Comparison of ENCODE assay signal across 18 cellular contexts in the genomic region with DNA sequence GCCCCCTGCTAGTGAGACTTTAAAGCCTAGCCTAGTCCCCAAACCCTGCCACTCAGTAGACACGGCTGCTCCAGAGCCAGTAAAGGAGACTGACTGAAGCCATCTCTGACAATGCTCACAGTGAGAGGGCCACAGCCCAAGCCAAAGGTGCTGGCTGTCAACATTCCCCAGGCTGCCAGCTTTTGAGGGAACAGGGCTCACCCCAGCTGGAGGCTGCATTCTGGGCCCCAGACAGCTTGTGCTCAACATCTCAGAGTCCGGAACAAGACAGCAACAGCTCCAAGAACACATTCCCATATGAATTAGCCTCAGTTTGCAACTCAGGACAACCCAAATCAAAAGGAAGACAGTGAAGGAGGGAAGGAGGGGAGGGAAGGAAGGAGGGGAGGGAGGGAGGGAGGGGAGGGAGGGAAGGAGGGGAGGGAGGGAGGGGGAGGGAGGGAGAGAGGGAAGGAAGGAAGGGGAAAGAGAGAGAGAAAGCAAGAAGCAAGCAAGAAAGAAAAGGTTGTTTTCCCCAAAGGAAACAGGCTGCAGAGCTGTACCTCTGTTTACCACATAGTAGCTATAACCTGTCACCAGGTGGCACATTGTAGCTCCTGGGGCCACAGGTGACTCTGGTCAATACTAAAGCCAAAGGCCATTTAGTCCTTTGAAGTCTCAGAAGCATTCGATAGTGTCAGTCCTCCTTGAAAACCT. TPM values are rescaled to one million over a fixed set of nuclear protein-coding genes. Genes with fewer than 3 reads are reported as not detected.
A peak's percentile ranks its signal among the peaks of the same experiment; 100 is the strongest.
DNase-seq lines count a peak whose midpoint lies in the region; ATAC-seq and TF ChIP-seq lines count a peak whose summit lies in the region.
"Had no signal": no experiment of that assay in that cellular context is flagged by ENCODE, and none has a peak within 500 bp of the region (broad histone marks: within the 10 kb centered on the region; RNA-seq: fewer than 3 reads in every experiment).

No MANE protein-coding gene starts in this region.

- H3K9me3 ChIP-seq in SK-N-MC (ENCODE audit: low read depth, low read length) (no peaks in the 10 kb centered on the region), endodermal cell (ENCODE audit: control insufficient read depth, low read length) (no peaks in the 10 kb centered on the region), gastrocnemius medialis (no peaks in the 10 kb centered on the region), Peyer's patch (no peaks in the 10 kb centered on the region), BE2C (no peaks in the 10 kb centered on the region)
- H3K9me3 ChIP-seq: mucosa of descending colon, psoas muscle had no signal

- peaks cover 9% of the 10 kb centered on the region for H3K4me1 Mint-ChIP-seq in endodermal cell

- no peak for TF ChIP-seq POLR2A in gastrocnemius medialis (IDR thresholded peaks at IDR 0.05)
- no peak for TF ChIP-seq POLR2A in Peyer's patch (IDR thresholded peaks at IDR 0.05)

- in situ Hi-C loops in gastrocnemius medialis (cut with MboI; ENCODE audit: low sequenced_read_pairs in 4 of 4) = loop anchor here in 3 of 4 donors (5.0 to 25.0 kb wide), 2 partner anchors 172 to 402 kb away; a partner anchor contains a TSS

- H3K36me3 ChIP-seq in SK-N-MC (ENCODE audit: insufficient read depth, low read length) = peaks cover 8% of the 10 kb centered on the region
- no peaks in the 10 kb centered on the region for H3K36me3 ChIP-seq in endodermal cell (ENCODE audit: control insufficient read depth, insufficient read depth, low read length)
- no peaks in the 10 kb centered on the region for H3K36me3 ChIP-seq in gastrocnemius medialis
- H3K36me3 ChIP-seq in Peyer's patch = no peaks in the 10 kb centered on the region
- no peaks in the 10 kb centered on the region for H3K36me3 ChIP-seq in BE2C
- H3K36me3 ChIP-seq: neural progenitor cell had no signal

- DNase-seq in SK-N-MC (ENCODE audit: low read depth, low spot score) (no peak), endodermal cell (no peak), gastrocnemius medialis (no peak), Peyer's patch (no peak), BE2C (no peak)
- DNase-seq: activated T-cell treated with anti-CD3 and anti-CD28 coated beads, Interleukin-2, amount 50 U/mL, for 48 hours; AML-193; central memory CD4-positive, alpha-beta T cell; DMS79; effector memory CD4-positive, alpha-beta T cell; GM23248; IMR-90; mucosa of descending colon; NCI-H510A treated with DMSO at 0.1 percent for 48 hours; SHP77 had no signal

- H3K9me3 Mint-ChIP-seq in endodermal cell = no peaks in the 10 kb centered on the region
- H3K9me3 Mint-ChIP-seq: activated naive CD4-positive, alpha-beta T cell treated with anti-CD3 and anti-CD28 coated beads, Interleukin-2, amount 50 U/mL, for 24 hours; neural progenitor cell had no signal

- H3K27me3 ChIP-seq in endodermal cell (ENCODE audit: control insufficient read depth, insufficient read depth, low read length, poor library complexity, severe bottlenecking) = peaks cover 16% of the 10 kb centered on the region
- H3K27me3 ChIP-seq in gastrocnemius medialis = no peaks in the 10 kb centered on the region
- H3K27me3 ChIP-seq in Peyer's patch = no peaks in the 10 kb centered on the region
- H3K27me3 ChIP-seq in BE2C = no peaks in the 10 kb centered on the region

- H3K4me3 Mint-ChIP-seq in endodermal cell = no peak overlapping the region
- H3K4me3 Mint-ChIP-seq: activated naive CD4-positive, alpha-beta T cell treated with anti-CD3 and anti-CD28 coated beads, Interleukin-2, amount 50 U/mL, for 24 hours had no signal

- ATAC-seq in gastrocnemius medialis = peak; percentile 18 to 38
- ATAC-seq: mucosa of descending colon had no signal

- peaks cover 26% of the 10 kb centered on the region for H3K27me3 Mint-ChIP-seq in endodermal cell (ENCODE audit: insufficient read depth)

- intact Hi-C loops in gastrocnemius medialis (cut with DNase I; ENCODE audit: low total_unique reads) = no loop called here

- H3K4me3 ChIP-seq in SK-N-MC = no peak overlapping the region
- no peak overlapping the region for H3K4me3 ChIP-seq in endodermal cell (ENCODE audit: low read length)
- no peak overlapping the region for H3K4me3 ChIP-seq in gastrocnemius medialis
- no peak overlapping the region for H3K4me3 ChIP-seq in Peyer's patch
- no peak overlapping the region for H3K4me3 ChIP-seq in BE2C (ENCODE audit: low read depth, low read length)
- H3K4me3 ChIP-seq: GM23248, mucosa of descending colon, neural progenitor cell, psoas muscle had no signal

- 57 to 70% methylated on average over 2 to 3 of the region's 3 CpGs for WGBS in endodermal cell (ENCODE audit: insufficient coverage in 1 of 2, insufficient read length in 1 of 2), 2 experiments

- H3K27ac Mint-ChIP-seq in endodermal cell = no peak overlapping the region
- H3K27ac Mint-ChIP-seq: activated naive CD4-positive, alpha-beta T cell treated with anti-CD3 and anti-CD28 coated beads, Interleukin-2, amount 50 U/mL, for 24 hours; neural progenitor cell had no signal

- H3K27ac ChIP-seq in SK-N-MC = peak overlapping the region; percentile 58; the same call in 1 of the 2 replicates
- no peak overlapping the region for H3K27ac ChIP-seq in endodermal cell (ENCODE audit: low read depth, low read length)
- no peak overlapping the region for H3K27ac ChIP-seq in gastrocnemius medialis
- H3K27ac ChIP-seq in Peyer's patch = no peak overlapping the region
- H3K27ac ChIP-seq: GM23248, neural progenitor cell, psoas muscle had no signal

- peak; percentile 38 for TF ChIP-seq CTCF in endodermal cell (conservative IDR thresholded peaks at IDR 0.05)
- TF ChIP-seq CTCF in gastrocnemius medialis (IDR thresholded peaks at IDR 0.05 in 4 of 5, conservative IDR thresholded peaks at IDR 0.05 in 1 of 5) = no peak
- no peak for TF ChIP-seq CTCF in Peyer's patch (IDR thresholded peaks at IDR 0.05)
- TF ChIP-seq CTCF in BE2C (IDR thresholded peaks at IDR 0.05; ENCODE audit: low read depth, low read length) = no peak

- H3K9ac ChIP-seq in SK-N-MC (ENCODE audit: insufficient read length) (no peak overlapping the region), endodermal cell (ENCODE audit: extremely low read depth, low read length, poor library complexity, severe bottlenecking) (no peak overlapping the region)
- H3K9ac ChIP-seq: GM23248, neural progenitor cell had no signal

- H3K36me3 Mint-ChIP-seq in endodermal cell (ENCODE audit: low read depth) = no peaks in the 10 kb centered on the region
- H3K36me3 Mint-ChIP-seq: neural progenitor cell had no signal

- H3K4me1 ChIP-seq in endodermal cell (ENCODE audit: control insufficient read depth, insufficient read depth, low read length) = no peaks in the 10 kb centered on the region
- peaks cover 17 to 22% of the 10 kb centered on the region in 2 donors for H3K4me1 ChIP-seq in gastrocnemius medialis
- H3K4me1 ChIP-seq in Peyer's patch = peaks cover 0 to 20% (median 4%) of the 10 kb centered on the region in 4 donors
- H3K4me1 ChIP-seq in BE2C = no peaks in the 10 kb centered on the region

RNA-seq across cellular contexts. Expression of a gene that starts 5.4 kb away (rescaled TPM):
- total RNA-seq in endodermal cell = 1 to 10 TPM; 3.3 to 4.4 TPM
- 0.85 TPM for polyA plus RNA-seq in endodermal cell (2013, experiment 1 of 2)
- polyA plus RNA-seq in endodermal cell (2013, experiment 2 of 2) = 0.70 TPM
- total RNA-seq in gastrocnemius medialis = 1 to 10 TPM in 1 of 4 donors, under 1 TPM in 1, not detected in 2; 0.25 to 1.8 TPM
- under 1 TPM in 1 of 4 donors, not detected in 3; 0.94 TPM for total RNA-seq in Peyer's patch
- not detected for polyA plus RNA-seq in BE2C (2012; ENCODE audit: insufficient read depth, insufficient read length, low read depth)
- total RNA-seq: IMR-90 had no signal
- polyA plus RNA-seq: GM23248 had no signal

RNA-seq across cellular contexts. Expression of a gene that starts 7.7 kb away (rescaled TPM):
- total RNA-seq in endodermal cell (10 to 100 TPM; 18.6 to 21.5 TPM), gastrocnemius medialis (100 to 1,000 TPM in 3 of 4 donors, 10 to 100 TPM in 1; 81.9 to 171 (median 105) TPM), Peyer's patch (10 to 100 TPM in 3 of 4 donors, 1 to 10 TPM in 1; 9.1 to 36.5 (median 32.0) TPM)
- polyA plus RNA-seq in endodermal cell (2013, experiment 1 of 2) = 20.8 TPM
- polyA plus RNA-seq in endodermal cell (2013, experiment 2 of 2) = 16.2 TPM
- 17.4 TPM for polyA plus RNA-seq in BE2C (2012; ENCODE audit: insufficient read depth, insufficient read length, low read depth)

RNA-seq across cellular contexts. Expression of a gene that starts 30.8 kb away (rescaled TPM):
- 10 to 100 TPM; 28.5 to 31.3 TPM for total RNA-seq in endodermal cell
- 26.1 TPM for polyA plus RNA-seq in endodermal cell (2013, experiment 1 of 2)
- 19.5 TPM for polyA plus RNA-seq in endodermal cell (2013, experiment 2 of 2)
- total RNA-seq in gastrocnemius medialis = 10 to 100 TPM; 53.1 to 68.3 (median 55.3) TPM
- 100 to 1,000 TPM in 1 of 4 donors, 10 to 100 TPM in 3; 16.6 to 106 (median 38.6) TPM for total RNA-seq in Peyer's patch
- 116 TPM for polyA plus RNA-seq in BE2C (2012; ENCODE audit: insufficient read depth, insufficient read length, low read depth)

RNA-seq across cellular contexts. Expression of a gene that starts 35.7 kb away (rescaled TPM):
- 100 to 1,000 TPM; 108 to 116 TPM for total RNA-seq in endodermal cell
- polyA plus RNA-seq in endodermal cell (2013, experiment 1 of 2) = 120 TPM
- 111 TPM for polyA plus RNA-seq in endodermal cell (2013, experiment 2 of 2)
- 100 to 1,000 TPM; 156 to 242 (median 195) TPM for total RNA-seq in gastrocnemius medialis
- 100 to 1,000 TPM in 2 of 4 donors, 10 to 100 TPM in 2; 87.5 to 218 (median 122) TPM for total RNA-seq in Peyer's patch
- polyA plus RNA-seq in BE2C (2012; ENCODE audit: insufficient read depth, insufficient read length, low read depth) = 402 TPM

RNA-seq across cellular contexts. Expression of a gene that starts 40.0 kb away (rescaled TPM):
- 10 to 100 TPM; 62.7 to 72.7 TPM for total RNA-seq in endodermal cell
- 89.1 TPM for polyA plus RNA-seq in endodermal cell (2013, experiment 1 of 2)
- polyA plus RNA-seq in endodermal cell (2013, experiment 2 of 2) = 82.9 TPM
- total RNA-seq in gastrocnemius medialis = 10 to 100 TPM; 63.5 to 97.8 (median 72.1) TPM
- total RNA-seq in Peyer's patch = 10 to 100 TPM in 3 of 4 donors, 1 to 10 TPM in 1; 8.2 to 28.9 (median 22.2) TPM
- polyA plus RNA-seq in BE2C (2012; ENCODE audit: insufficient read depth, insufficient read length, low read depth) = 49.7 TPM
